Comparison of ENCODE assay signal across 15 cellular contexts in the genomic region with DNA sequence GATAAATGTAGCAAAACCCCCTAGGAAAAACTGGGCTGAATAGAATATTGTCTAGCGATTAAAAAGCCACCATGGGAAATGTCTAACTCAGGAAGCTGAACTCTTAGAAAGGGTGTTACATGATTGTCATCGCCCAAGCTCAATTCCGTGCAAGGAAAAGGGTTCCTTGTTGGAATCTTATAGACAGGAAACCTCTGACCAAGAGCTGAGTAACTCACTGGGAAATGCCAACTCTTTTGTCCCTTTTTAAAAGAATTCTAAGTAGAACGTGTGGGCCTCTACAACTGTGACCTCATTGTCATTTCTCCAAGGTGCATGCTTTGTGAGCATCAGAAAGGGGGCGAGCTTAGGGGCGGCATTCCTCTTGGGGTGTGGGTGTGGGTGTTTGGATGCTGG.
DNase-seq lines count a peak whose midpoint lies in the region; FAIRE-seq and TF ChIP-seq lines count a peak whose summit lies in the region.
"Had no signal": no experiment of that assay in that cellular context is flagged by ENCODE, and none has a peak within 500 bp of the region (broad histone marks: within the 10 kb centered on the region; RNA-seq: fewer than 3 reads in every experiment).

No MANE protein-coding gene starts in this region.

- H3K27ac Mint-ChIP-seq in endothelial cell (ENCODE audit: unreplicated experiment) (peak overlapping the region; percentile 93), osteocyte (ENCODE audit: unreplicated experiment) (peak overlapping the region; percentile 87)

- FAIRE-seq in RCC 7860 (lab: Jason Lieb, UNC) = no peak

- H3K36me3 Mint-ChIP-seq in endothelial cell (ENCODE audit: low read depth, unreplicated experiment) = peaks cover 42% of the 10 kb centered on the region
- peaks cover 54% of the 10 kb centered on the region for H3K36me3 Mint-ChIP-seq in osteocyte (ENCODE audit: unreplicated experiment)

- DNase-seq in Daoy (ENCODE audit: low read depth) (peak; percentile 91), RCC 7860 (ENCODE audit: low spot score) (peak; percentile 58), endothelial cell (ENCODE audit: low spot score) (no peak), osteocyte (ENCODE audit: extremely low spot score, unreplicated experiment) (no peak), DMS53 treated with DMSO at 0.1 percent for 48 hours (lab: John Stamatoyannopoulos, UW; ENCODE audit: unreplicated experiment) (no peak), SIG-M5 treated with dmso at 0.1 percent for 504 hours (lab: John Stamatoyannopoulos, UW; ENCODE audit: unreplicated experiment) (no peak), SHP77 (lab: John Stamatoyannopoulos, UW) (no peak)
- DNase-seq: activated CD4-positive, alpha-beta memory T cell treated with anti-CD3 and anti-CD28 coated beads for 36 hours; effector CD4-positive, alpha-beta T cell; MG63; midbrain; NCI-H2171 treated with DMSO at 0.1 percent for 48 hours; stimulated activated CD4-positive, alpha-beta T cell treated with anti-CD3 and anti-CD28 coated beads, Interleukin-1b, Interleukin-23, amount 100 ng/mL, for 48 hours; stimulated activated naive CD4-positive, alpha-beta T cell had no signal

- peaks cover 8% of the 10 kb centered on the region for H3K27me3 Mint-ChIP-seq in endothelial cell (ENCODE audit: unreplicated experiment)
- H3K27me3 Mint-ChIP-seq in osteocyte (ENCODE audit: unreplicated experiment) = no peaks in the 10 kb centered on the region
- H3K27me3 Mint-ChIP-seq: activated CD4-positive, alpha-beta memory T cell treated with anti-CD3 and anti-CD28 coated beads for 36 hours; activated naive CD8-positive, alpha-beta T cell had no signal

- H3K4me3 Mint-ChIP-seq in endothelial cell (ENCODE audit: unreplicated experiment) = no peak overlapping the region
- no peak overlapping the region for H3K4me3 Mint-ChIP-seq in osteocyte (ENCODE audit: unreplicated experiment)
- H3K4me3 Mint-ChIP-seq: activated CD4-positive, alpha-beta memory T cell treated with anti-CD3 and anti-CD28 coated beads for 36 hours; activated naive CD8-positive, alpha-beta T cell had no signal

- TF ChIP-seq CTCF in endothelial cell (IDR thresholded peaks at IDR 0.05; ENCODE audit: unreplicated experiment) (no peak), osteocyte (IDR thresholded peaks at IDR 0.05) (no peak)

- H3K4me1 Mint-ChIP-seq in endothelial cell (ENCODE audit: unreplicated experiment) (peaks cover 60% of the 10 kb centered on the region), osteocyte (ENCODE audit: unreplicated experiment) (peaks cover 32% of the 10 kb centered on the region)

- H3K9me3 Mint-ChIP-seq in endothelial cell (ENCODE audit: unreplicated experiment) (no peaks in the 10 kb centered on the region), osteocyte (ENCODE audit: unreplicated experiment) (no peaks in the 10 kb centered on the region)
- H3K9me3 Mint-ChIP-seq: activated CD4-positive, alpha-beta memory T cell treated with anti-CD3 and anti-CD28 coated beads for 36 hours had no signal

Comparison
In these comparisons a context has a peak if more than half of its experiments do, and no peak if none do; other contexts are left out.
1. DNase-seq: peak in Daoy (single experiment) and RCC 7860 (single experiment); none in endothelial cell (single experiment), osteocyte (single experiment), DMS53 treated with DMSO at 0.1 percent for 48 hours (single experiment), SIG-M5 treated with dmso at 0.1 percent for 504 hours (single experiment) and SHP77 (0 of 2).